Comparison of ENCODE assay signal across 24 cellular contexts in genomic region chr5:78103226-78103722, GRCh38.
"Had no signal": no experiment of that assay in that cellular context is flagged by ENCODE, and none has a peak within 500 bp of the region (broad histone marks: within the 10 kb centered on the region; RNA-seq: fewer than 3 reads in every experiment).

No MANE protein-coding gene starts in this region.

- H3K27me3 Mint-ChIP-seq: activated CD8-positive, alpha-beta T cell treated with anti-CD3 and anti-CD28 coated beads for 36 hours; activated naive CD4-positive, alpha-beta T cell treated with anti-CD3 and anti-CD28 coated beads, Interleukin-2, amount 10 ng/mL, durations not matched to agents 7 days and 5 days; activated naive CD8-positive, alpha-beta T cell treated with anti-CD3 and anti-CD28 coated beads, Interleukin-2, amount 10 ng/mL, durations not matched to agents 7 days and 5 days had no signal

- DNase-seq: activated CD4-positive, alpha-beta T cell treated with anti-CD3 and anti-CD28 coated beads for 4 hours; activated CD8-positive, alpha-beta memory T cell treated with anti-CD3 and anti-CD28 coated beads, Interleukin-2, amount 50 U/mL, for 4 hours; activated CD8-positive, alpha-beta T cell treated with anti-CD3 and anti-CD28 coated beads for 36 hours; activated gamma-delta T cell treated with Interleukin-2 at 50 U/mL for 16 hours; activated naive CD4-positive, alpha-beta T cell treated with anti-CD3 and anti-CD28 coated beads, Interleukin-2, amount 10 ng/mL, durations not matched to agents 7 days and 5 days; activated naive CD8-positive, alpha-beta T cell treated with anti-CD3 and anti-CD28 coated beads, Interleukin-2, amount 10 ng/mL, durations not matched to agents 7 days and 5 days; activated T-cell treated with anti-CD3 and anti-CD28 coated beads, Interleukin-2, amount 50 U/mL, for 72 hours; adrenal gland; anterior cingulate cortex; central memory CD4-positive, alpha-beta T cell; NCI-H1092; NCI-H1436; NCI-H187 treated with DMSO at 0.1 percent for 48 hours; NCI-H2081 treated with DMSO at 0.1 percent for 48 hours; NCI-H446 treated with DMSO at 0.1 percent for 48 hours; NCI-H524 treated with DMSO at 0.1 percent for 48 hours; Peyer's patch; SHP77 treated with DMSO at 0.1 percent for 48 hours; T-helper 1 cell; WERI-Rb-1 had no signal

- H3K4me1 ChIP-seq: adrenal gland, Peyer's patch had no signal

- H3K9ac ChIP-seq: KMS-11 had no signal

- H3K9me3 Mint-ChIP-seq: activated CD8-positive, alpha-beta T cell treated with anti-CD3 and anti-CD28 coated beads for 36 hours; activated naive CD4-positive, alpha-beta T cell treated with anti-CD3 and anti-CD28 coated beads, Interleukin-2, amount 10 ng/mL, durations not matched to agents 7 days and 5 days; activated naive CD8-positive, alpha-beta T cell treated with anti-CD3 and anti-CD28 coated beads, Interleukin-2, amount 10 ng/mL, durations not matched to agents 7 days and 5 days; activated T-cell treated with anti-CD3 and anti-CD28 coated beads, Interleukin-2, amount 50 U/mL, for 72 hours; activated T-helper 2 cell treated with anti-CD3 and anti-CD28 coated beads, Interferon-gamma antibody, Interleukin-2, Interleukin-4, amounts not matched to agents 10 μg/mL and 5 μg/mL and 100 μg/mL, durations not matched to agents 14 hours and 24 hours and 36 hours had no signal

- H3K4me1 Mint-ChIP-seq: activated naive CD4-positive, alpha-beta T cell treated with anti-CD3 and anti-CD28 coated beads, Interleukin-2, amount 10 ng/mL, durations not matched to agents 7 days and 5 days; activated naive CD8-positive, alpha-beta T cell treated with anti-CD3 and anti-CD28 coated beads, Interleukin-2, amount 10 ng/mL, durations not matched to agents 7 days and 5 days had no signal

- ATAC-seq: activated CD4-positive, CD25-positive, alpha-beta regulatory T cell treated with anti-CD3 and anti-CD28 coated beads, Interleukin-2, amount 50 U/mL, for 24 hours; activated CD8-positive, alpha-beta T cell treated with anti-CD3 and anti-CD28 coated beads for 36 hours; activated T-cell treated with anti-CD3 and anti-CD28 coated beads, Interleukin-2, amount 50 U/mL, for 72 hours had no signal

- H3K4me3 Mint-ChIP-seq: activated CD8-positive, alpha-beta T cell treated with anti-CD3 and anti-CD28 coated beads for 36 hours; activated naive CD4-positive, alpha-beta T cell treated with anti-CD3 and anti-CD28 coated beads, Interleukin-2, amount 10 ng/mL, durations not matched to agents 7 days and 5 days; activated naive CD8-positive, alpha-beta T cell treated with anti-CD3 and anti-CD28 coated beads, Interleukin-2, amount 10 ng/mL, durations not matched to agents 7 days and 5 days; activated T-cell treated with anti-CD3 and anti-CD28 coated beads, Interleukin-2, amount 50 U/mL, for 72 hours had no signal

- H3K9me3 ChIP-seq: adrenal gland, Peyer's patch had no signal

- H3K4me2 ChIP-seq: KMS-11 had no signal

- H3K27ac ChIP-seq: adrenal gland, coronary artery, KMS-11, Peyer's patch, WERI-Rb-1 had no signal

- H3K27me3 ChIP-seq: adrenal gland, Peyer's patch had no signal

- H3K27ac Mint-ChIP-seq: activated CD8-positive, alpha-beta T cell treated with anti-CD3 and anti-CD28 coated beads for 36 hours; activated naive CD4-positive, alpha-beta T cell treated with anti-CD3 and anti-CD28 coated beads, Interleukin-2, amount 10 ng/mL, durations not matched to agents 7 days and 5 days; activated naive CD8-positive, alpha-beta T cell treated with anti-CD3 and anti-CD28 coated beads, Interleukin-2, amount 10 ng/mL, durations not matched to agents 7 days and 5 days; activated T-cell treated with anti-CD3 and anti-CD28 coated beads, Interleukin-2, amount 50 U/mL, for 72 hours; activated T-helper 2 cell treated with anti-CD3 and anti-CD28 coated beads, Interferon-gamma antibody, Interleukin-2, Interleukin-4, amounts not matched to agents 10 μg/mL and 5 μg/mL and 100 μg/mL, durations not matched to agents 14 hours and 24 hours and 36 hours had no signal
